Comparison of ENCODE assay signal across 8 cellular contexts in the genomic region with DNA sequence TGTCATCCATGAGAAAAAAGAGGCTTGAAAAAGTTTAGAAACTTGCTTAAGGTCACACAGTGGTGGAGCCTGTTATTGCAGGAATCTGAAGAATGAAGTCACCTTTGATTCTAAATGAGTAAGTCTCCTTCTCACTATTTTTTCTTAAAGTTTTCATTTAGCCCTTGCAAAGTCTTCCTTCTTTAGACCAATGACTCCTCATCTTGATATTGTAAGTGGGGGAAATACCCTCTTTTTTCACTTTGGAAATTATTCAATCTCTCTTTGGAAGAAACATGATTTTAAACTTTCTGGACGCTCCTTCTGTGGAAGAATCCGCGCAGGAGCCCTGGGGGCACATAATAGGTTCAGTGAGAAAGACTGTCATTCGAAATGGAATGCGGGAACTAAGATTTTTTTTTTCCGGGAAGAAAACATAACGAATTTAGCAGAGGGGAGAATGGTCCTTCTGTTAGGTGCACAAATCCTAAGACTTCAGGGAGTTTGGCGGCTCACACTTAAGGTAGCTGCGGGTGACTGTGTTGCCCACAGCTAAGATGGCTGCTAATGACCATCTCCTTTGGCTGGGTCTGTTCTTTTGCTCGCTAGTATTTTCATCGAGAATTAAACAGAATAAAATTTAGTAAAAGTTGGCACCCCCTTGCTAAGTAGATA. TPM values are rescaled to one million over a fixed set of nuclear protein-coding genes. Genes with fewer than 3 reads are reported as not detected.
A peak's percentile ranks its signal among the peaks of the same experiment; 100 is the strongest.
DNase-seq lines count a peak whose midpoint lies in the region; ATAC-seq and TF ChIP-seq lines count a peak whose summit lies in the region.

No MANE protein-coding gene starts in this region.

- 6% methylated on average over 11 of the region's 11 CpGs for WGBS in liver

- no peak for TF ChIP-seq CTCF in liver (IDR thresholded peaks at IDR 0.05; ENCODE audit: low read depth, low read length, missing input control)

- H3K27me3 ChIP-seq in HUES48 (ENCODE audit: control insufficient read depth, insufficient read depth, low read length) (no peaks in the 10 kb centered on the region), liver (ENCODE audit: control insufficient read depth in 4 of 4, insufficient read depth in 4 of 4, low read length in 3 of 4) (no peaks in the 10 kb centered on the region)

- H3K9ac ChIP-seq in HUES48 (ENCODE audit: low read depth, low read length) (peak overlapping the region; percentile 93), liver (ENCODE audit: low read depth in 1 of 2, low read length in 2 of 2) (peak overlapping the region; percentile 70 to 92)

- H3K27ac Mint-ChIP-seq in T-helper 1 cell treated with Interleukin-12 subunit alpha and Interleukin-12 subunit beta and Interleukin-4 antibody, amounts not matched to agents 30 μg/mL and 1 μg/mL, for 36 hours, result peak overlapping the region; percentile 96
- peak overlapping the region; percentile 96 for H3K27ac Mint-ChIP-seq in stimulated activated effector memory CD8-positive, alpha-beta T cell treated with anti-CD3 and anti-CD28 coated beads, Interleukin-12 subunit alpha, Interleukin-12 subunit beta, amount 100 ng/mL, for 72 hours

- H3K27me3 Mint-ChIP-seq in T-helper 1 cell treated with Interleukin-12 subunit alpha and Interleukin-12 subunit beta and Interleukin-4 antibody, amounts not matched to agents 30 μg/mL and 1 μg/mL, for 36 hours (ENCODE audit: low read depth), result peaks cover 12% of the 10 kb centered on the region

- H3K9me3 ChIP-seq in HUES48 (ENCODE audit: control insufficient read depth, insufficient read depth, low read length), result no peaks in the 10 kb centered on the region
- no peaks in the 10 kb centered on the region for H3K9me3 ChIP-seq in liver (ENCODE audit: control insufficient read depth in 4 of 4, low read length in 3 of 4)

- H3K4me1 ChIP-seq in HUES48 (ENCODE audit: control insufficient read depth, insufficient read depth, low read length) (peaks cover 17% of the 10 kb centered on the region), liver (ENCODE audit: control insufficient read depth in 4 of 4, insufficient read depth in 4 of 4, low read length in 3 of 4) (peaks cover 2 to 28% (median 24%) of the 10 kb centered on the region in 4 donors)

- peak; percentile 56 for ATAC-seq in GM21528 (IDR thresholded peaks at IDR 0.05; ENCODE audit: low FRiP score, unreplicated experiment)
- ATAC-seq in stimulated activated effector memory CD8-positive, alpha-beta T cell treated with anti-CD3 and anti-CD28 coated beads, Interleukin-12 subunit alpha, Interleukin-12 subunit beta, amount 100 ng/mL, for 72 hours, result peak; percentile 68

- no peak for TF ChIP-seq RAD21 in liver (IDR thresholded peaks at IDR 0.05)

- peak overlapping the region; percentile 94 for H3K4me3 Mint-ChIP-seq in T-helper 1 cell treated with Interleukin-12 subunit alpha and Interleukin-12 subunit beta and Interleukin-4 antibody, amounts not matched to agents 30 μg/mL and 1 μg/mL, for 36 hours
- H3K4me3 Mint-ChIP-seq in stimulated activated effector memory CD8-positive, alpha-beta T cell treated with anti-CD3 and anti-CD28 coated beads, Interleukin-12 subunit alpha, Interleukin-12 subunit beta, amount 100 ng/mL, for 72 hours, result peak overlapping the region; percentile 87

- H3K4me1 Mint-ChIP-seq in T-helper 1 cell treated with Interleukin-12 subunit alpha and Interleukin-12 subunit beta and Interleukin-4 antibody, amounts not matched to agents 30 μg/mL and 1 μg/mL, for 36 hours (ENCODE audit: low read depth), result peaks cover 23% of the 10 kb centered on the region
- peaks cover 11% of the 10 kb centered on the region for H3K4me1 Mint-ChIP-seq in stimulated activated effector memory CD8-positive, alpha-beta T cell treated with anti-CD3 and anti-CD28 coated beads, Interleukin-12 subunit alpha, Interleukin-12 subunit beta, amount 100 ng/mL, for 72 hours

- H3K27ac ChIP-seq in HUES48 (ENCODE audit: low read depth, low read length) (peak overlapping the region; percentile 91), cingulate gyrus (ENCODE audit: low read depth, low read length) (peak overlapping the region; percentile 94), liver (ENCODE audit: low read depth in 1 of 2, low read length in 2 of 2) (peak overlapping the region; percentile 88 to 91)

- peak; percentile 54 to 71 for DNase-seq in NCI-H2081 (lab: John Stamatoyannopoulos, UW)
- no peak for DNase-seq in NCI-H2081 treated with DMSO at 0.1 percent for 48 hours (lab: John Stamatoyannopoulos, UW)
- DNase-seq in stimulated activated effector memory CD8-positive, alpha-beta T cell treated with anti-CD3 and anti-CD28 coated beads, Interleukin-12 subunit alpha, Interleukin-12 subunit beta, amount 100 ng/mL, for 72 hours (ENCODE audit: low spot score in 2 of 2), result peak in 1 of 2 donors; percentile 75

- H3K4me3 ChIP-seq in HUES48 (ENCODE audit: low read depth, low read length) (peak overlapping the region; percentile 77), liver (ENCODE audit: low read depth in 1 of 3, low read length in 3 of 3) (peak overlapping the region; percentile 78 to 90 (median 84))

- H3K36me3 ChIP-seq in HUES48 (ENCODE audit: control insufficient read depth, insufficient read depth, low read length) (peaks cover 11% of the 10 kb centered on the region), liver (ENCODE audit: control insufficient read depth in 4 of 4, insufficient read depth in 3 of 4, low read depth in 1 of 4, low read length in 3 of 4) (no peaks in the 10 kb centered on the region)

- H3K36me3 Mint-ChIP-seq in T-helper 1 cell treated with Interleukin-12 subunit alpha and Interleukin-12 subunit beta and Interleukin-4 antibody, amounts not matched to agents 30 μg/mL and 1 μg/mL, for 36 hours (ENCODE audit: low read depth), result peaks cover 20% of the 10 kb centered on the region
- peaks cover 43% of the 10 kb centered on the region for H3K36me3 Mint-ChIP-seq in stimulated activated effector memory CD8-positive, alpha-beta T cell treated with anti-CD3 and anti-CD28 coated beads, Interleukin-12 subunit alpha, Interleukin-12 subunit beta, amount 100 ng/mL, for 72 hours

- H3K9me3 Mint-ChIP-seq in T-helper 1 cell treated with Interleukin-12 subunit alpha and Interleukin-12 subunit beta and Interleukin-4 antibody, amounts not matched to agents 30 μg/mL and 1 μg/mL, for 36 hours, result no peaks in the 10 kb centered on the region
- no peaks in the 10 kb centered on the region for H3K9me3 Mint-ChIP-seq in stimulated activated effector memory CD8-positive, alpha-beta T cell treated with anti-CD3 and anti-CD28 coated beads, Interleukin-12 subunit alpha, Interleukin-12 subunit beta, amount 100 ng/mL, for 72 hours

TF ChIP-seq in liver, 16 proteins besides CTCF, POLR2A, EP300 and RAD21:
- TF ChIP-seq YY1 (IDR thresholded peaks at IDR 0.05), result no peak
- no peak for TF ChIP-seq HNF4A (conservative IDR thresholded peaks at IDR 0.05)
- TF ChIP-seq HNF4G (IDR thresholded peaks at IDR 0.05), result no peak
- TF ChIP-seq, protein P1, sequence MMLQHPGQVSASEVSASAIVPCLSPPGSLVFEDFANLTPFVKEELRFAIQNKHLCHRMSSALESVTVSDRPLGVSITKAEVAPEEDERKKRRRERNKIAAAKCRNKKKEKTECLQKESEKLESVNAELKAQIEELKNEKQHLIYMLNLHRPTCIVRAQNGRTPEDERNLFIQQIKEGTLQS (IDR thresholded peaks at IDR 0.05), result no peak
- TF ChIP-seq JUND (IDR thresholded peaks at IDR 0.05), result no peak
- TF ChIP-seq RXRA (IDR thresholded peaks at IDR 0.05), result no peak

RNA-seq across cellular contexts. Expression of a gene that starts 0.6 kb away (rescaled TPM):
- 10 to 100 TPM; 27.3 to 37.8 TPM for total RNA-seq in liver
- polyA plus RNA-seq in liver, result 10 to 100 TPM; 10.2 to 11.5 TPM
